Comparison of ENCODE assay signal across 13 cellular contexts in genomic region chr12:76123301-76124212, GRCh38. TPM values are rescaled to one million over a fixed set of nuclear protein-coding genes. Genes with fewer than 3 reads are reported as not detected.
DNase-seq lines count a peak whose midpoint lies in the region; ATAC-seq and TF ChIP-seq lines count a peak whose summit lies in the region.
"Had no signal": no experiment of that assay in that cellular context is flagged by ENCODE, and none has a peak within 500 bp of the region (broad histone marks: within the 10 kb centered on the region; RNA-seq: fewer than 3 reads in every experiment).

No MANE protein-coding gene starts in this region.

- no peaks in the 10 kb centered on the region for H3K36me3 ChIP-seq in suprapubic skin

- in situ Hi-C loops in G401 (cut with HindIII; ENCODE audit: low sequenced_read_pairs), result no loop called here

- peak overlapping the region; percentile 10 for H3K27ac ChIP-seq in suprapubic skin

- H3K4me3 ChIP-seq in foreskin fibroblast (ENCODE audit: low read depth in 1 of 2, low read length in 2 of 2), result no peak overlapping the region
- H3K4me3 ChIP-seq in suprapubic skin, result no peak overlapping the region

- no peak for TF ChIP-seq EP300 in suprapubic skin (IDR thresholded peaks at IDR 0.05)

- TF ChIP-seq CTCF in foreskin fibroblast (IDR thresholded peaks at IDR 0.05; ENCODE audit: low read depth, low read length), result no peak
- TF ChIP-seq CTCF in suprapubic skin (IDR thresholded peaks at IDR 0.05), result no peak

- ATAC-seq in GM18505 (IDR thresholded peaks at IDR 0.05; ENCODE audit: unreplicated experiment), result no peak

- DNase-seq in NCI-H748 (lab: John Stamatoyannopoulos, UW; ENCODE audit: unreplicated experiment) (peak; percentile 40), NCI-H748 treated with DMSO at 0.1 percent for 48 hours (lab: John Stamatoyannopoulos, UW) (no peak), amniotic epithelial cell (ENCODE audit: low read depth) (peak; percentile 21), foreskin fibroblast (peak; percentile 25 to 62), suprapubic skin (ENCODE audit: low spot score in 2 of 2) (no peak), G401 (ENCODE audit: low spot score) (no peak)
- DNase-seq in stimulated activated CD4-positive, alpha-beta T cell treated with anti-CD3 and anti-CD28 coated beads, Interleukin-2, amount 100 ng/mL, for 48 hours, result no peak
- DNase-seq: activated CD4-positive, alpha-beta memory T cell treated with anti-CD3 and anti-CD28 coated beads, Interleukin-2, amount 10 ng/mL, durations not matched to agents 7 days and 5 days; activated gamma-delta T cell treated with Interleukin-2 at 50 U/mL for 16 hours; DMS153; H9; NCI-H1436 had no signal

- H3K4me1 ChIP-seq in suprapubic skin, result no peaks in the 10 kb centered on the region

- TF ChIP-seq POLR2A in suprapubic skin (IDR thresholded peaks at IDR 0.05) (no peak), GM18505 (IDR thresholded peaks at IDR 0.05; ENCODE audit: borderline replicate concordance, extremely low read depth, insufficient read depth, insufficient read length) (no peak)

- H3K27me3 ChIP-seq in suprapubic skin, result no peaks in the 10 kb centered on the region

- 41% methylated on average over 4 of the region's 4 CpGs for WGBS in suprapubic skin

- no peaks in the 10 kb centered on the region for H3K9me3 ChIP-seq in suprapubic skin

RNA-seq across cellular contexts. Expression of gene NAP1L1, which starts 39.1 kb away (rescaled TPM):
- total RNA-seq in suprapubic skin, result 100 to 1,000 TPM; 159 to 243 (median 186) TPM
- total RNA-seq in G401 (2014; rRNA removed; shearing (Covaris generic)), result 691 and 894 TPM in 2 replicates

Comparison
In these comparisons a context has a peak if more than half of its experiments do, and no peak if none do; other contexts are left out.
1. DNase-seq: peak in NCI-H748 (single experiment), amniotic epithelial cell (single experiment) and foreskin fibroblast (2 of 2); none in NCI-H748 treated with DMSO at 0.1 percent for 48 hours (single experiment), suprapubic skin (0 of 2), stimulated activated CD4-positive, alpha-beta T cell treated with anti-CD3 and anti-CD28 coated beads, Interleukin-2, amount 100 ng/mL, for 48 hours (0 of 2) and G401 (single experiment).